In genomic region chr6:1436334-1437306, GRCh38 we compare ENCODE assay signal across 8 cellular contexts. TPM values are rescaled to one million over a fixed set of nuclear protein-coding genes. Genes with fewer than 3 reads are reported as not detected.
DNase-seq lines count a peak whose midpoint lies in the region; ATAC-seq and TF ChIP-seq lines count a peak whose summit lies in the region.

No MANE protein-coding gene starts in this region.

- no peak overlapping the region for H2AK5ac ChIP-seq in H9 (ENCODE audit: insufficient read length, low read length)

- H3K27ac ChIP-seq in H9 (ENCODE audit: insufficient read length, low read depth, low read length) (no peak overlapping the region), upper lobe of left lung (no peak overlapping the region)

- H3K14ac ChIP-seq in H9 (ENCODE audit: insufficient read depth, low read length): no peak overlapping the region

- no CpG with 5 or more reads among the region's 18 CpGs for WGBS in H9 (ENCODE audit: extremely low coverage, insufficient read length, low lambda C conversion rate)
- 31 to 33% methylated on average over 18 of the region's 18 CpGs for WGBS in upper lobe of left lung, 2 donors

- no peak overlapping the region for H3K9ac ChIP-seq in H9 (ENCODE audit: extremely low read depth, insufficient read length, low read length)

- H3K4me1 Mint-ChIP-seq in H9: peaks cover 22 to 27% of the 10 kb centered on the region in 2 experiments
- H3K4me1 Mint-ChIP-seq in activated CD4-positive, alpha-beta T cell treated with anti-CD3 and anti-CD28 coated beads, Interleukin-2, amount 10 ng/mL, durations not matched to agents 7 days and 5 days: no peaks in the 10 kb centered on the region

- H3K4me1 ChIP-seq in H9 (ENCODE audit: insufficient read depth, low read length) (peaks cover 4% of the 10 kb centered on the region; the same call in 1 of the 2 replicates), upper lobe of left lung (no peaks in the 10 kb centered on the region)

- H3K4me3 ChIP-seq in epithelial cell of proximal tubule (ENCODE audit: low read depth, low read length) (no peak overlapping the region), upper lobe of left lung (no peak overlapping the region)

- H3K4me2 ChIP-seq in H9 (ENCODE audit: insufficient read depth, insufficient read length, low read length): no peak overlapping the region

- H3K36me3 ChIP-seq in upper lobe of left lung: no peaks in the 10 kb centered on the region

- H3K27ac Mint-ChIP-seq in H9: no peak overlapping the region
- H3K27ac Mint-ChIP-seq in activated CD4-positive, alpha-beta T cell treated with anti-CD3 and anti-CD28 coated beads, Interleukin-2, amount 10 ng/mL, durations not matched to agents 7 days and 5 days: no peak overlapping the region

- peaks cover 4 to 14% (median 8%) of the 10 kb centered on the region in 3 experiments; a peak in 4 of 7 replicates for H3K36me3 Mint-ChIP-seq in H9 (ENCODE audit: insufficient read depth in 1 of 3, low read depth in 3 of 3)
- no peaks in the 10 kb centered on the region for H3K36me3 Mint-ChIP-seq in activated CD4-positive, alpha-beta T cell treated with anti-CD3 and anti-CD28 coated beads, Interleukin-2, amount 10 ng/mL, durations not matched to agents 7 days and 5 days (ENCODE audit: low read depth)

- peaks cover 16 to 18% of the 10 kb centered on the region in 2 experiments for H3K9me3 Mint-ChIP-seq in H9
- no peaks in the 10 kb centered on the region for H3K9me3 Mint-ChIP-seq in activated CD4-positive, alpha-beta T cell treated with anti-CD3 and anti-CD28 coated beads, Interleukin-2, amount 10 ng/mL, durations not matched to agents 7 days and 5 days

- H3K79me2 ChIP-seq in H9 (ENCODE audit: insufficient read depth, low read length): no peaks in the 10 kb centered on the region

- no peak overlapping the region for H3K4me3 Mint-ChIP-seq in H9
- H3K4me3 Mint-ChIP-seq in activated CD4-positive, alpha-beta T cell treated with anti-CD3 and anti-CD28 coated beads, Interleukin-2, amount 10 ng/mL, durations not matched to agents 7 days and 5 days: no peak overlapping the region

- H2BK120ac ChIP-seq in H9 (ENCODE audit: low read depth, low read length, poor library complexity, severe bottlenecking): no peak overlapping the region

- no peak overlapping the region for H2BK5ac ChIP-seq in H9 (ENCODE audit: insufficient read length, low read length)

- H4K8ac ChIP-seq in H9 (replicated peaks; ENCODE audit: insufficient read length, low read depth, low read length): no peak overlapping the region

- DNase-seq in DMS 273 (lab: John Stamatoyannopoulos, UW; ENCODE audit: unreplicated experiment) (peak; percentile 89), H9 (peak; percentile 44), NCI-H2227 treated with DMSO at 0.1 percent for 48 hours (lab: John Stamatoyannopoulos, UW) (peak; percentile 59), epithelial cell of proximal tubule (ENCODE audit: low read depth) (peak; percentile 19), mucosa of gallbladder (ENCODE audit: low spot score) (peak; percentile 68), upper lobe of left lung (peak in 1 of 2 donors; percentile 8)
- peak; percentile 66 for DNase-seq in activated CD4-positive, alpha-beta T cell treated with anti-CD3 and anti-CD28 coated beads, Interleukin-2, amount 10 ng/mL, durations not matched to agents 7 days and 5 days

- H3K4ac ChIP-seq in H9 (ENCODE audit: low read depth, low read length): no peak overlapping the region

- no peaks in the 10 kb centered on the region for H3K23me2 ChIP-seq in H9 (ENCODE audit: insufficient read length, low read depth, low read length, poor library complexity, severe bottlenecking)

- H3K9me3 ChIP-seq in H9 (ENCODE audit: control insufficient read depth, low read depth, low read length): no peaks in the 10 kb centered on the region
- no peaks in the 10 kb centered on the region for H3K9me3 ChIP-seq in upper lobe of left lung

- no peaks in the 10 kb centered on the region for H3K27me3 ChIP-seq in H9 (ENCODE audit: insufficient read depth, low read length)
- H3K27me3 ChIP-seq in upper lobe of left lung: no peaks in the 10 kb centered on the region

- H3K18ac ChIP-seq in H9 (ENCODE audit: insufficient read length, low read depth, low read length): no peak overlapping the region

- H2BK20ac ChIP-seq in H9 (ENCODE audit: low read depth, low read length, poor library complexity, severe bottlenecking): no peak overlapping the region

- no peak overlapping the region for H3K56ac ChIP-seq in H9 (ENCODE audit: insufficient read length, low read depth, low read length)

- no peak overlapping the region for H4K5ac ChIP-seq in H9 (ENCODE audit: insufficient read length, low read depth, low read length)

- peaks cover 39% of the 10 kb centered on the region for H3K27me3 Mint-ChIP-seq in H9 (ENCODE audit: low read depth)
- H3K27me3 Mint-ChIP-seq in activated CD4-positive, alpha-beta T cell treated with anti-CD3 and anti-CD28 coated beads, Interleukin-2, amount 10 ng/mL, durations not matched to agents 7 days and 5 days: peaks cover 32% of the 10 kb centered on the region

- no peak for TF ChIP-seq EP300 in upper lobe of left lung (IDR thresholded peaks at IDR 0.05)

- no peak overlapping the region for H3K23ac ChIP-seq in H9 (ENCODE audit: insufficient read length, low read depth, low read length)

- no peak overlapping the region for H2BK15ac ChIP-seq in H9 (ENCODE audit: low read depth, low read length)

- TF ChIP-seq POLR2A in upper lobe of left lung (IDR thresholded peaks at IDR 0.05): no peak

- H3T11ph ChIP-seq in H9 (ENCODE audit: low read length): no peak overlapping the region

- TF ChIP-seq CTCF in H9 (conservative IDR thresholded peaks at IDR 0.05) (peak; percentile 90), epithelial cell of proximal tubule (conservative IDR thresholded peaks at IDR 0.05; ENCODE audit: low read depth, low read length) (peak; percentile 74), upper lobe of left lung (IDR thresholded peaks at IDR 0.05) (peak; percentile 62 to 87 (median 78))

- no peak overlapping the region for H4K91ac ChIP-seq in H9 (ENCODE audit: insufficient read length, low read depth, low read length)

- no peak overlapping the region for H2BK12ac ChIP-seq in H9 (ENCODE audit: insufficient read length, low read depth, low read length)

- no peaks in the 10 kb centered on the region for H3K79me1 ChIP-seq in H9 (ENCODE audit: insufficient read depth, low read depth, low read length, poor library complexity, severe bottlenecking)

- CTCF ChIA-PET in activated CD4-positive, alpha-beta T cell treated with anti-CD3 and anti-CD28 coated beads, Interleukin-2, amount 10 ng/mL, durations not matched to agents 7 days and 5 days (lab: Charles Lee): interaction anchor here (1.7 kb wide), 1 partner anchor 10 kb away, joined by 5 read pairs; no protein-coding TSS in a partner anchor

- no peaks in the 10 kb centered on the region for H4K20me1 ChIP-seq in H9 (ENCODE audit: control insufficient read depth, insufficient read depth, insufficient read length)

- ATAC-seq in upper lobe of left lung (ENCODE audit: low FRiP score in 2 of 2) (peak; percentile 79 to 90), GM21529 (IDR thresholded peaks at IDR 0.05; ENCODE audit: unreplicated experiment) (no peak)

- H2AFZ ChIP-seq in H9 (ENCODE audit: low read length): no peak overlapping the region

- POLR2A ChIA-PET in activated CD4-positive, alpha-beta T cell treated with anti-CD3 and anti-CD28 coated beads, Interleukin-2, amount 10 ng/mL, durations not matched to agents 7 days and 5 days (lab: Charles Lee): no interaction called here

RNA-seq across cellular contexts. Expression of gene FOXF2, which starts 47.2 kb away (rescaled TPM):
- total RNA-seq in H9 (2021) (not detected in 2 replicates), epithelial cell of proximal tubule (not detected in 2 replicates), mucosa of gallbladder (3.6 TPM), upper lobe of left lung (10 to 100 TPM in 2 of 6 donors, 1 to 10 TPM in 4; 5.5 to 17.7 (median 8.8) TPM)
- total RNA-seq in activated CD4-positive, alpha-beta T cell treated with anti-CD3 and anti-CD28 coated beads, Interleukin-2, amount 10 ng/mL, durations not matched to agents 7 days and 5 days: not detected
